In the genomic region with DNA sequence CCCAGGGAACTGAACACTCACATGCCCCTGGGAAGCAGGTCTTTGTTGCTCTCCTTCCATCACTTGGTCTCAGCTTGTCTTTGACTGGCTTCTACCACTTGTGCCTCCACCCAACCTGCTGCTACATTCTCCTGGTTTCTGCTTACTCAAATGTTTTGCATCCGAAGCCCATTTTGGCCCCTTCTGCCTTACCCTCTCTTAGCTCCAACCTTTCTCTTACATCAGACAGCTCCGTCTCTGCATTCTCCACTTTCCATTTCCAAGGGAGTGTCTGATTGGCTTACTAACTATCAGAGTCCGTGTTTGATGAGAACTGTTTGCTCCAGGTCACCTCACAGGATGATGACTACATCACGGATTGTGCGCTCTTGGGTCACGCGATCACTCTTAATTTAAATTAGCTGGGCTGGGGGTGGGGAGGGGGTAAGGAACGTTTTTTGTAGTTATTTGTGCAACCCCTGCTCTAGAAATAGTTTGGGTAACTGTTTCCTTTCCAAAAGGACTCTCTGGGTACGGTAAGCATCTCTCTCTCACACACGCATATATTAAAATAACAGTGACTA, we compare ENCODE assay signal across 8 cellular contexts. TPM values are rescaled to one million over a fixed set of nuclear protein-coding genes. Genes with fewer than 3 reads are reported as not detected.
DNase-seq lines count a peak whose midpoint lies in the region; ATAC-seq and TF ChIP-seq lines count a peak whose summit lies in the region.

No MANE protein-coding gene starts in this region.

- H3K9me3 ChIP-seq in psoas muscle: no peaks in the 10 kb centered on the region

- 42 to 49% (median 46%) methylated on average over 10 of the region's 10 CpGs for WGBS in psoas muscle, 3 donors

- H3K4me3 ChIP-seq in fibroblast of villous mesenchyme (ENCODE audit: low read depth, low read length) (peak overlapping the region; percentile 82), psoas muscle (peak overlapping the region; percentile 92)

- CTCF ChIA-PET in HEK293T (lab: Yijun Ruan, JAX): no interaction called here

- TF ChIP-seq CTCF in fibroblast of villous mesenchyme (IDR thresholded peaks at IDR 0.05; ENCODE audit: insufficient read depth, low read depth, low read length) (no peak), psoas muscle (IDR thresholded peaks at IDR 0.05) (no peak)

- no peaks in the 10 kb centered on the region for H3K27me3 ChIP-seq in psoas muscle (ENCODE audit: insufficient read depth in 3 of 3, low read length in 2 of 3)

- peaks cover 3% of the 10 kb centered on the region for H3K4me1 ChIP-seq in psoas muscle

- POLR2A ChIA-PET in HEK293T (lab: Yijun Ruan, JAX): interaction anchor here (0.7 to 1.5 kb wide), 3 partner anchors 12 to 347 kb away, joined by 3 to 6 read pairs (median 3); a partner anchor contains a TSS

- H3K36me3 ChIP-seq in psoas muscle (ENCODE audit: insufficient read depth in 1 of 2, low read depth in 1 of 2): no peaks in the 10 kb centered on the region

- DNase-seq in COLO668 (lab: John Stamatoyannopoulos, UW; ENCODE audit: unreplicated experiment): peak; percentile 46
- peak; percentile 45 for DNase-seq in HEK293T (ENCODE audit: extremely low spot score)
- peak; percentile 34 for DNase-seq in NCI-H526 treated with DMSO at 0.1 percent for 48 hours (lab: John Stamatoyannopoulos, UW)
- DNase-seq in activated T-cell treated with anti-CD3 and anti-CD28 coated beads for 24 hours (ENCODE audit: low read depth): peak; percentile 42
- peak; percentile 21 for DNase-seq in fibroblast of villous mesenchyme (ENCODE audit: low read depth)
- no peak for DNase-seq in psoas muscle

- intact Hi-C loops in psoas muscle (cut with DNase I): no loop called here

- no peak overlapping the region for H3K27ac ChIP-seq in psoas muscle

- ATAC-seq in psoas muscle: no peak
- no peak for ATAC-seq in GM19452 (IDR thresholded peaks at IDR 0.05; ENCODE audit: unreplicated experiment)
- ATAC-seq in GM18861 (IDR thresholded peaks at IDR 0.05; ENCODE audit: unreplicated experiment): no peak

TF ChIP-seq in HEK293T, 16 proteins besides CTCF, POLR2A, EP300 and RAD21:
- TF ChIP-seq FOXA1 (IDR thresholded peaks at IDR 0.05) (no peak), TARDBP (IDR thresholded peaks at IDR 0.05) (no peak), ARNT (IDR thresholded peaks at IDR 0.05) (no peak), NFRKB (IDR thresholded peaks at IDR 0.05) (no peak), FOXK2 (IDR thresholded peaks at IDR 0.05) (no peak), SUZ12 (IDR thresholded peaks at IDR 0.05) (no peak), LEF1 (IDR thresholded peaks at IDR 0.05; ENCODE audit: borderline replicate concordance) (no peak), SP1 (IDR thresholded peaks at IDR 0.05) (no peak), BHLHE40 (IDR thresholded peaks at IDR 0.05; ENCODE audit: borderline replicate concordance) (no peak), ELF4 (IDR thresholded peaks at IDR 0.05) (no peak), HDGF (IDR thresholded peaks at IDR 0.05; ENCODE audit: borderline replicate concordance) (no peak), FOXM1 (IDR thresholded peaks at IDR 0.05; ENCODE audit: borderline replicate concordance) (no peak), L3MBTL2 (conservative IDR thresholded peaks at IDR 0.05) (no peak), ZNF384 (IDR thresholded peaks at IDR 0.05) (no peak), CTBP1 (IDR thresholded peaks at IDR 0.05; ENCODE audit: borderline replicate concordance) (no peak)
- TF ChIP-seq, protein P1, sequence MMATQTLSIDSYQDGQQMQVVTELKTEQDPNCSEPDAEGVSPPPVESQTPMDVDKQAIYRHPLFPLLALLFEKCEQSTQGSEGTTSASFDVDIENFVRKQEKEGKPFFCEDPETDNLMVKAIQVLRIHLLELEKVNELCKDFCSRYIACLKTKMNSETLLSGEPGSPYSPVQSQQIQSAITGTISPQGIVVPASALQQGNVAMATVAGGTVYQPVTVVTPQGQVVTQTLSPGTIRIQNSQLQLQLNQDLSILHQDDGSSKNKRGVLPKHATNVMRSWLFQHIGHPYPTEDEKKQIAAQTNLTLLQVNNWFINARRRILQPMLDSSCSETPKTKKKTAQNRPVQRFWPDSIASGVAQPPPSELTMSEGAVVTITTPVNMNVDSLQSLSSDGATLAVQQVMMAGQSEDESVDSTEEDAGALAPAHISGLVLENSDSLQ (IDR thresholded peaks at IDR 0.05): no peak

RNA-seq across cellular contexts. Expression of a gene that starts 0.8 kb away (rescaled TPM):
- total RNA-seq in fibroblast of villous mesenchyme: 35.4 and 54.4 TPM in 2 replicates
- 1 to 10 TPM in 3 of 4 donors, under 1 TPM in 1; 0.92 to 3.1 (median 2.1) TPM for total RNA-seq in psoas muscle
- polyA plus RNA-seq in psoas muscle: 1 to 10 TPM; 2.1 to 6.3 (median 2.9) TPM

RNA-seq across cellular contexts. Expression of a gene that starts 39.6 kb away (rescaled TPM):
- 27.4 and 43.2 TPM in 2 replicates for total RNA-seq in fibroblast of villous mesenchyme
- total RNA-seq in psoas muscle: 10 to 100 TPM; 16.3 to 23.9 (median 21.5) TPM
- 10 to 100 TPM; 13.0 to 17.2 (median 16.8) TPM for polyA plus RNA-seq in psoas muscle

Comparison
In these comparisons a context has a peak if more than half of its experiments do, and no peak if none do; other contexts are left out.
1. DNase-seq: peak in COLO668 (single experiment), HEK293T (single experiment), NCI-H526 treated with DMSO at 0.1 percent for 48 hours (single experiment), activated T-cell treated with anti-CD3 and anti-CD28 coated beads for 24 hours (single experiment) and fibroblast of villous mesenchyme (single experiment); none in psoas muscle (0 of 2).